Comparison of ENCODE assay signal across 13 cellular contexts in genomic region chr5:133848306-133848924, GRCh38.
DNase-seq lines count a peak whose midpoint lies in the region; ATAC-seq and TF ChIP-seq lines count a peak whose summit lies in the region.
"Had no signal": no experiment of that assay in that cellular context is flagged by ENCODE, and none has a peak within 500 bp of the region (broad histone marks: within the 10 kb centered on the region; RNA-seq: fewer than 3 reads in every experiment).

No MANE protein-coding gene starts in this region.

- H3K27ac Mint-ChIP-seq in brain = peak overlapping the region in 4 of 5 experiments; percentile 32 to 82 (median 54)
- H3K27ac Mint-ChIP-seq in stimulated activated naive B cell treated with anti-CD40 and anti-IgM and Interleukin-4, amounts not matched to agents 10 μg/mL and 1 μg/mL and 100 μg/mL, for 72 hours = peak overlapping the region; percentile 95

- no peak for TF ChIP-seq CTCF in brain (conservative IDR thresholded peaks at IDR 0.05)

- H3K4me3 Mint-ChIP-seq in brain = no peak overlapping the region
- H3K4me3 Mint-ChIP-seq in stimulated activated naive B cell treated with anti-CD40 and anti-IgM and Interleukin-4, amounts not matched to agents 10 μg/mL and 1 μg/mL and 100 μg/mL, for 72 hours = peak overlapping the region; percentile 63 to 64

- peaks cover 25% of the 10 kb centered on the region for H3K4me1 Mint-ChIP-seq in brain
- H3K4me1 Mint-ChIP-seq in stimulated activated naive B cell treated with anti-CD40 and anti-IgM and Interleukin-4, amounts not matched to agents 10 μg/mL and 1 μg/mL and 100 μg/mL, for 72 hours = peaks cover 35 to 74% of the 10 kb centered on the region in 2 donors

- H3K27me3 Mint-ChIP-seq in brain = peaks cover 22% of the 10 kb centered on the region
- peaks cover 0 to 4% of the 10 kb centered on the region in 2 donors for H3K27me3 Mint-ChIP-seq in stimulated activated naive B cell treated with anti-CD40 and anti-IgM and Interleukin-4, amounts not matched to agents 10 μg/mL and 1 μg/mL and 100 μg/mL, for 72 hours

- peak; percentile 72 to 76 for ATAC-seq in stimulated activated naive B cell treated with anti-CD40 and anti-IgM and Interleukin-4, amounts not matched to agents 10 μg/mL and 1 μg/mL and 100 μg/mL, for 72 hours (replicated peaks)

- H3K9me3 Mint-ChIP-seq in brain = peaks cover 0 to 18% (median 5%) of the 10 kb centered on the region in 5 experiments
- H3K9me3 Mint-ChIP-seq in stimulated activated naive B cell treated with anti-CD40 and anti-IgM and Interleukin-4, amounts not matched to agents 10 μg/mL and 1 μg/mL and 100 μg/mL, for 72 hours = peaks cover 0 to 2% of the 10 kb centered on the region in 2 donors

- H3K36me3 Mint-ChIP-seq in brain = no peaks in the 10 kb centered on the region
- peaks cover 0 to 2% of the 10 kb centered on the region in 2 donors for H3K36me3 Mint-ChIP-seq in stimulated activated naive B cell treated with anti-CD40 and anti-IgM and Interleukin-4, amounts not matched to agents 10 μg/mL and 1 μg/mL and 100 μg/mL, for 72 hours

- peak; percentile 50 for DNase-seq in activated effector memory CD4-positive, alpha-beta T cell treated with anti-CD3 and anti-CD28 coated beads, Interleukin-2, amount 50 U/mL, for 16 hours
- no peak for DNase-seq in activated effector memory CD4-positive, alpha-beta T cell treated with Interleukin-2 at 50 U/mL for 16 hours
- DNase-seq in NCI-H2029 treated with DMSO at 0.1 percent for 48 hours (lab: John Stamatoyannopoulos, UW) (peak; percentile 54), 8988T (no peak), NCI-H526 (lab: John Stamatoyannopoulos, UW) (no peak)
- DNase-seq in stimulated activated naive B cell treated with anti-CD40 and anti-IgM and Interleukin-4, amounts not matched to agents 10 μg/mL and 1 μg/mL and 100 μg/mL, for 72 hours = no peak
- no peak for DNase-seq in stimulated activated CD4-positive, alpha-beta T cell treated with anti-CD3 and anti-CD28 coated beads, Interleukin-4, amount 100 ng/mL, for 4 hours
- DNase-seq: H7; KG1; kidney; NCI-H2227 treated with DMSO at 0.1 percent for 48 hours; stimulated activated naive CD4-positive, alpha-beta T cell had no signal

Comparison
In these comparisons a context has a peak if more than half of its experiments do, and no peak if none do; other contexts are left out.
1. DNase-seq: peak in activated effector memory CD4-positive, alpha-beta T cell treated with anti-CD3 and anti-CD28 coated beads, Interleukin-2, amount 50 U/mL, for 16 hours (single experiment) and NCI-H2029 treated with DMSO at 0.1 percent for 48 hours (single experiment); none in activated effector memory CD4-positive, alpha-beta T cell treated with Interleukin-2 at 50 U/mL for 16 hours (single experiment), stimulated activated naive B cell treated with anti-CD40 and anti-IgM and Interleukin-4, amounts not matched to agents 10 μg/mL and 1 μg/mL and 100 μg/mL, for 72 hours (single experiment), 8988T (single experiment), stimulated activated CD4-positive, alpha-beta T cell treated with anti-CD3 and anti-CD28 coated beads, Interleukin-4, amount 100 ng/mL, for 4 hours (0 of 2) and NCI-H526 (0 of 2).
2. H3K4me3 Mint-ChIP-seq: peak in stimulated activated naive B cell treated with anti-CD40 and anti-IgM and Interleukin-4, amounts not matched to agents 10 μg/mL and 1 μg/mL and 100 μg/mL, for 72 hours (2 of 2); none in brain (0 of 5).